ENCODE assay signal across 15 cellular contexts in the genomic region with DNA sequence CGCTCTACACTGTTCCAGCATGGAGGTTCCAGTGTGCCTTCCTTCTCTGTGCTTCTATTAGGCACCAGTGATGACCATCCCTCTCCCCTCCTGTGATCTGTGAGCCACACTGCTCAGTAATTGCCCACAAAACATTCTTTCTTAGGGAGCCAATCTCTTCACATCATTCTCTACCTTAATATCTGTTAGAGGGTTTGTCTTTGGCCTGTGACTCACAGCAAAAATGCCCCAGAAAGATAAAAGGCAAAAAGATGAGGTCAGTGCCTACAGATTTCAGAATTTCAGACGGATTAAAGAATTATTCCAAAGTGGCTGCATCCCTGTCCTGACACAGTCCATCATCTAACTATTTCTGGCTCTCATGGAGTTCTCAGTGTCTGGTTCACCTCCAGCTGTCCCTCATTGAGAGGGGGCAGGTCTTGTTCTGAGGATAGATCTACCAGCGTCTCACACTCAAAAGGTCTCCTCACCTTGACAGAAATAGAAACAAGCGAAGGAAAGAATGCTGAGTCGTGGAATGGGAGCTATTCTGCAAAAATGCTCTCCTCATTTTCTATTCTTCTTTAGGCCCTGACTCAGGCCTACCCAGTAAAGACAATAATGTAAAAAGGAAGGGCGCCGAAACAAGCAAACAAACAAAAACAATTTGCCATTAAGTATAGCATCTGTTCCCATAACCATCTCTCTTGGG.
"Had no signal": no experiment of that assay in that cellular context is flagged by ENCODE, and none has a peak within 500 bp of the region (broad histone marks: within the 10 kb centered on the region; RNA-seq: fewer than 3 reads in every experiment).

No MANE protein-coding gene starts in this region.

- H3K36me3 ChIP-seq: sigmoid colon, uterus had no signal

- H3K27ac ChIP-seq: esophagus squamous epithelium, sigmoid colon, uterus had no signal

- H3K27me3 Mint-ChIP-seq: activated CD8-positive, alpha-beta memory T cell treated with anti-CD3 and anti-CD28 coated beads, Interleukin-2, amount 10 ng/mL, durations not matched to agents 7 days and 5 days; activated T-cell treated with anti-CD3 and anti-CD28 coated beads, Interleukin-2, amount 50 U/mL, for 24 hours; T-helper 17 cell had no signal

- ATAC-seq: activated CD8-positive, alpha-beta memory T cell treated with anti-CD3 and anti-CD28 coated beads, Interleukin-2, amount 10 ng/mL, durations not matched to agents 7 days and 5 days; activated naive CD4-positive, alpha-beta T cell treated with anti-CD3 and anti-CD28 coated beads, Interleukin-2, amount 50 U/mL, for 72 hours; left lobe of liver; T-helper 17 cell had no signal

- H3K4me3 ChIP-seq: esophagus squamous epithelium, sigmoid colon, uterus had no signal

- H3K4me3 Mint-ChIP-seq: activated CD8-positive, alpha-beta memory T cell treated with anti-CD3 and anti-CD28 coated beads, Interleukin-2, amount 10 ng/mL, durations not matched to agents 7 days and 5 days; activated T-cell treated with anti-CD3 and anti-CD28 coated beads, Interleukin-2, amount 50 U/mL, for 24 hours had no signal

- DNase-seq: activated CD4-positive, alpha-beta T cell treated with anti-CD3 and anti-CD28 coated beads, Interleukin-2, amount 50 U/mL, for 1 hour; activated CD4-positive, CD25-positive, alpha-beta regulatory T cell; activated CD8-positive, alpha-beta memory T cell treated with anti-CD3 and anti-CD28 coated beads, Interleukin-2, amount 10 ng/mL, durations not matched to agents 7 days and 5 days; activated effector memory CD4-positive, alpha-beta T cell treated with Interleukin-2 at 50 U/mL for 16 hours; activated T-cell treated with anti-CD3 and anti-CD28 coated beads, Interleukin-2, amount 50 U/mL, for 24 hours; amygdala; esophagus squamous epithelium; foreskin fibroblast; sigmoid colon; stimulated activated CD4-positive, alpha-beta T cell treated with anti-CD3 and anti-CD28 coated beads, Interleukin-2, amount 100 ng/mL, for 48 hours; stimulated activated CD8-positive, alpha-beta memory T cell treated with anti-CD3 and anti-CD28 coated beads, Interleukin-4, amount 100 ng/mL, for 48 hours; T-helper 17 cell; uterus had no signal

- H3K27me3 ChIP-seq: esophagus squamous epithelium, sigmoid colon, uterus had no signal

- H3K9me3 Mint-ChIP-seq: activated naive CD4-positive, alpha-beta T cell treated with anti-CD3 and anti-CD28 coated beads, Interleukin-2, amount 50 U/mL, for 72 hours; activated T-cell treated with anti-CD3 and anti-CD28 coated beads, Interleukin-2, amount 50 U/mL, for 24 hours had no signal

- H3K9me3 ChIP-seq: esophagus squamous epithelium, sigmoid colon, uterus had no signal

- H3K4me1 ChIP-seq: sigmoid colon, uterus had no signal
